ENCODE assay signal across 24 cellular contexts in genomic region chr3:43950775-43951174, GRCh38.
DNase-seq lines count a peak whose midpoint lies in the region; ATAC-seq, FAIRE-seq and TF ChIP-seq lines count a peak whose summit lies in the region.
"Had no signal": no experiment of that assay in that cellular context is flagged by ENCODE, and none has a peak within 500 bp of the region (broad histone marks: within the 10 kb centered on the region; RNA-seq: fewer than 3 reads in every experiment).

No MANE protein-coding gene starts in this region.

- no peaks in the 10 kb centered on the region for H3K79me1 ChIP-seq in H1 (ENCODE audit: low read depth, low read length)

- peak; percentile 62 for DNase-seq in activated CD4-positive, alpha-beta T cell treated with anti-CD3 and anti-CD28 coated beads, Interleukin-2, amount 10 ng/mL, durations not matched to agents 24 days and 14 days
- DNase-seq in activated CD4-positive, alpha-beta T cell treated with anti-CD3 and anti-CD28 coated beads for 48 hours, result no peak
- peak; percentile 17 for DNase-seq in NCI-H510A treated with DMSO at 0.1 percent for 48 hours (lab: John Stamatoyannopoulos, UW)
- DNase-seq in H1 (ENCODE audit: low read depth in 1 of 2, low spot score in 2 of 2), result no peak
- DNase-seq in WERI-Rb-1, result no peak
- DNase-seq in middle frontal gyrus (ENCODE audit: extremely low spot score, low spot score), result no peak
- DNase-seq: Caco-2; CD4-positive, alpha-beta T cell; EL; MV-4-11; NCI-H187 treated with DMSO at 0.1 percent for 48 hours; NCI-H2171; NCI-H69; NK-92 treated with Interleukin-12 subunit alpha and Interleukin-12 subunit beta, amount 100 ng/mL, for 24 hours; PC-3; RPMI8226; SHP77 treated with DMSO at 0.1 percent for 48 hours had no signal

- no peaks in the 10 kb centered on the region for H3K79me2 ChIP-seq in H1 (ENCODE audit: control insufficient read depth in 1 of 2, insufficient read depth in 2 of 2, low read length in 2 of 2)

- H4K20me1 ChIP-seq in BLaER1 treated with 17β-estradiol and CSF1 and Interleukin-3, amounts not matched to agents 10 nM and 100 nM, result no peaks in the 10 kb centered on the region; a peak in 1 of 22 replicates
- H4K20me1 ChIP-seq in H1 (replicated peaks in 1 of 2; ENCODE audit: control insufficient read depth in 1 of 2, insufficient read depth in 2 of 2, low read length in 2 of 2), result no peaks in the 10 kb centered on the region

- H3K23me2 ChIP-seq in H1 (ENCODE audit: low read depth, low read length), result no peaks in the 10 kb centered on the region

- no peak for TF ChIP-seq POLR2A in H1 (IDR thresholded peaks at IDR 0.05; ENCODE audit: control extremely low read depth in 1 of 2, low read depth in 2 of 2, low read length in 2 of 2)

- TF ChIP-seq EP300 in H1 (IDR thresholded peaks at IDR 0.05; ENCODE audit: borderline replicate concordance in 1 of 2, low read depth in 2 of 2, low read length in 2 of 2), result no peak

- no peak for ATAC-seq in GM21529 (IDR thresholded peaks at IDR 0.05; ENCODE audit: unreplicated experiment)
- ATAC-seq: GM12878, K562, PC-3, SK-N-SH treated with all-trans-retinoic acid at 6 μM for 48 hours had no signal

- H3K23ac ChIP-seq in H1 (ENCODE audit: insufficient read length), result no peak overlapping the region

- H3K36me3 Mint-ChIP-seq in activated CD4-positive, alpha-beta T cell treated with anti-CD3 and anti-CD28 coated beads, Interleukin-2, amount 10 ng/mL, durations not matched to agents 24 days and 14 days (ENCODE audit: low read depth), result no peaks in the 10 kb centered on the region

- no peak overlapping the region for H3K27ac ChIP-seq in BLaER1 treated with 17β-estradiol and CSF1 and Interleukin-3, amounts not matched to agents 10 nM and 100 nM
- H3K27ac ChIP-seq in H1 (ENCODE audit: low read depth, low read length) (no peak overlapping the region), WERI-Rb-1 (no peak overlapping the region)

- H4K5ac ChIP-seq in H1 (ENCODE audit: insufficient read length, low read depth, low read length), result no peak overlapping the region

- H4K91ac ChIP-seq in H1 (replicated peaks; ENCODE audit: insufficient read length, low read length), result no peak overlapping the region

- intact Hi-C loops in activated CD4-positive, alpha-beta T cell treated with anti-CD3 and anti-CD28 coated beads, Interleukin-2, amount 10 ng/mL, durations not matched to agents 24 days and 14 days (cut with micrococcal nuclease), result no loop called here

- whole genome bisulfite sequencing in H1 (ENCODE audit: extremely low coverage in 1 of 2, insufficient coverage in 1 of 2, insufficient read length in 1 of 2, insufficient replicate concordance in 2 of 2, low coverage in 1 of 2, low lambda C conversion rate in 2 of 2, missing lambda C conversion rate in 1 of 2), 2 experiments, result 90% methylated on average over 4 of the region's 4 CpGs; no CpG with 5 or more reads in 1 of the 2 experiments

- H3K4me3 ChIP-seq in BLaER1 treated with 17β-estradiol and CSF1 and Interleukin-3, amounts not matched to agents 10 nM and 100 nM, result no peak overlapping the region
- H3K4me3 ChIP-seq in H1 (ENCODE audit: extremely low read depth in 1 of 4, insufficient read depth in 2 of 4, low read depth in 3 of 4, low read length in 4 of 4) (no peak overlapping the region), WERI-Rb-1 (ENCODE audit: low read depth, low read length) (no peak overlapping the region)
- H3K4me3 ChIP-seq: GM12878, HAP-1, K562 had no signal

- TF ChIP-seq CTCF in H1 (IDR thresholded peaks at IDR 0.05; ENCODE audit: control extremely low read depth in 1 of 3, insufficient read depth in 1 of 3, low read depth in 1 of 3, low read length in 3 of 3), result no peak
- no peak for TF ChIP-seq CTCF in WERI-Rb-1 (IDR thresholded peaks at IDR 0.05; ENCODE audit: low read depth, low read length)

- H3K4me2 ChIP-seq in BLaER1 treated with 17β-estradiol and CSF1 and Interleukin-3, amounts not matched to agents 10 nM and 100 nM, result peak overlapping the region in 9 of 11 experiments; percentile 6 to 68 (median 28); a peak in 13 of 22 replicates
- no peak overlapping the region for H3K4me2 ChIP-seq in H1 (ENCODE audit: insufficient read depth in 1 of 2, low read depth in 2 of 2, low read length in 2 of 2)

- H3K56ac ChIP-seq in H1 (replicated peaks; ENCODE audit: insufficient read length, low read depth, low read length), result no peak overlapping the region

- no peak overlapping the region for H2BK15ac ChIP-seq in H1 (ENCODE audit: low read length)

- POLR2A ChIA-PET in H1 (lab: Charles Lee; ENCODE audit: partially characterized antibody), result no interaction called here

- no peak for TF ChIP-seq RAD21 in H1 (IDR thresholded peaks at IDR 0.05 in 1 of 2, conservative IDR thresholded peaks at IDR 0.05 in 1 of 2; ENCODE audit: low read depth in 2 of 2, low read length in 2 of 2)

- no peak overlapping the region for H3K4ac ChIP-seq in H1 (replicated peaks; ENCODE audit: insufficient read length, low read depth, low read length)

- H2BK20ac ChIP-seq in H1 (ENCODE audit: low read length), result no peak overlapping the region

- no peak overlapping the region for H2AK5ac ChIP-seq in H1 (ENCODE audit: low read depth, low read length)

- no peak for FAIRE-seq in H1 (lab: Jason Lieb, UNC)
- FAIRE-seq: GM12878, K562 had no signal

- peak overlapping the region; percentile 29; the same call in 1 of the 2 replicates for H4K8ac ChIP-seq in H1 (ENCODE audit: extremely low read depth, insufficient read depth, low read length)

- H3K9me3 ChIP-seq in BLaER1 treated with 17β-estradiol and CSF1 and Interleukin-3, amounts not matched to agents 10 nM and 100 nM (replicated peaks in 1 of 11), result no peaks in the 10 kb centered on the region; a peak in 2 of 22 replicates
- no peaks in the 10 kb centered on the region for H3K9me3 ChIP-seq in H1 (ENCODE audit: insufficient read depth in 2 of 2, low read depth in 1 of 2, low read length in 1 of 2)
- H3K9me3 ChIP-seq in WERI-Rb-1 (ENCODE audit: severe bottlenecking), result no peaks in the 10 kb centered on the region
- H3K9me3 ChIP-seq: Caco-2, HAP-1 had no signal

- H3K9me3 Mint-ChIP-seq in activated CD4-positive, alpha-beta T cell treated with anti-CD3 and anti-CD28 coated beads, Interleukin-2, amount 10 ng/mL, durations not matched to agents 24 days and 14 days, result no peaks in the 10 kb centered on the region
- H3K9me3 Mint-ChIP-seq: CD4-positive, alpha-beta T cell had no signal

- no peak overlapping the region for H2BK5ac ChIP-seq in H1 (ENCODE audit: low read depth, low read length)

- H3K4me1 ChIP-seq in BLaER1 treated with 17β-estradiol and CSF1 and Interleukin-3, amounts not matched to agents 10 nM and 100 nM, result peaks cover 11 to 74% (median 36%) of the 10 kb centered on the region in 10 experiments; a peak in 19 of 20 replicates
- H3K4me1 ChIP-seq in H1 (replicated peaks in 1 of 4; ENCODE audit: control insufficient read depth in 3 of 4, insufficient read depth in 4 of 4, low read length in 3 of 4), result no peaks in the 10 kb centered on the region; a peak in 1 of 7 replicates
- H3K4me1 ChIP-seq: Caco-2, HAP-1 had no signal

- H2BK120ac ChIP-seq in H1 (replicated peaks; ENCODE audit: low read depth, low read length), result no peak overlapping the region

- CTCF ChIA-PET in H1 (lab: Charles Lee; ENCODE audit: partially characterized antibody), result interaction anchor here (1.7 kb wide), 1 partner anchor 10 kb away, joined by 4 read pairs; no protein-coding TSS in a partner anchor

- H3K36me3 ChIP-seq in BLaER1 treated with 17β-estradiol and CSF1 and Interleukin-3, amounts not matched to agents 10 nM and 100 nM, result no peaks in the 10 kb centered on the region
- H3K36me3 ChIP-seq in H1 (ENCODE audit: control insufficient read depth in 2 of 4, insufficient read depth in 4 of 4, low read length in 3 of 4) (no peaks in the 10 kb centered on the region), WERI-Rb-1 (no peaks in the 10 kb centered on the region)
- H3K36me3 ChIP-seq: HAP-1 had no signal

- no peak overlapping the region for H2AFZ ChIP-seq in H1 (ENCODE audit: low read length)

- no peak overlapping the region for H3K9ac ChIP-seq in BLaER1 treated with 17β-estradiol and CSF1 and Interleukin-3, amounts not matched to agents 10 nM and 100 nM
- no peak overlapping the region for H3K9ac ChIP-seq in H1 (replicated peaks in 1 of 4; ENCODE audit: extremely low read depth in 1 of 4, low read depth in 3 of 4, low read length in 3 of 4)

- peaks cover 12% of the 10 kb centered on the region for H3K27me3 Mint-ChIP-seq in activated CD4-positive, alpha-beta T cell treated with anti-CD3 and anti-CD28 coated beads, Interleukin-2, amount 10 ng/mL, durations not matched to agents 24 days and 14 days

- H3K27me3 ChIP-seq in BLaER1 treated with 17β-estradiol and CSF1 and Interleukin-3, amounts not matched to agents 10 nM and 100 nM, result no peaks in the 10 kb centered on the region
- H3K27me3 ChIP-seq in H1 (replicated peaks in 1 of 4; ENCODE audit: control insufficient read depth in 3 of 4, extremely low read depth in 1 of 4, insufficient read depth in 3 of 4, low read length in 3 of 4), result no peaks in the 10 kb centered on the region
- peaks cover 9% of the 10 kb centered on the region for H3K27me3 ChIP-seq in WERI-Rb-1 (ENCODE audit: insufficient read depth, low read depth, severe bottlenecking)

- no peak overlapping the region for H3K4me3 Mint-ChIP-seq in activated CD4-positive, alpha-beta T cell treated with anti-CD3 and anti-CD28 coated beads, Interleukin-2, amount 10 ng/mL, durations not matched to agents 24 days and 14 days
- H3K4me3 Mint-ChIP-seq: B cell; CD4-positive, alpha-beta T cell had no signal

- no peak overlapping the region for H3K14ac ChIP-seq in H1 (ENCODE audit: insufficient read length)

- H3K27ac Mint-ChIP-seq in activated CD4-positive, alpha-beta T cell treated with anti-CD3 and anti-CD28 coated beads, Interleukin-2, amount 10 ng/mL, durations not matched to agents 24 days and 14 days, result no peak overlapping the region
- H3K27ac Mint-ChIP-seq: B cell; CD4-positive, alpha-beta T cell had no signal

- H3K4me1 Mint-ChIP-seq in activated CD4-positive, alpha-beta T cell treated with anti-CD3 and anti-CD28 coated beads, Interleukin-2, amount 10 ng/mL, durations not matched to agents 24 days and 14 days, result peaks cover 17% of the 10 kb centered on the region

- no peak overlapping the region for H2BK12ac ChIP-seq in H1 (ENCODE audit: low read depth, low read length)

- H3K18ac ChIP-seq in H1 (ENCODE audit: extremely low read depth, low read length), result no peak overlapping the region

TF ChIP-seq in H1, 55 proteins besides CTCF, POLR2A, EP300 and RAD21 (continues in another document):
- TF ChIP-seq ATF2 (IDR thresholded peaks at IDR 0.05; ENCODE audit: low read length) (no peak), EZH2 (IDR thresholded peaks at IDR 0.05; ENCODE audit: low read depth, low read length, severe bottlenecking) (no peak)

Comparison
In these comparisons a context has a peak if more than half of its experiments do, and no peak if none do; other contexts are left out.
1. DNase-seq: peak in activated CD4-positive, alpha-beta T cell treated with anti-CD3 and anti-CD28 coated beads, Interleukin-2, amount 10 ng/mL, durations not matched to agents 24 days and 14 days (single experiment) and NCI-H510A treated with DMSO at 0.1 percent for 48 hours (single experiment); none in activated CD4-positive, alpha-beta T cell treated with anti-CD3 and anti-CD28 coated beads for 48 hours (single experiment), H1 (0 of 2), WERI-Rb-1 (single experiment) and middle frontal gyrus (single experiment).
2. H3K4me2 ChIP-seq: peak in BLaER1 treated with 17β-estradiol and CSF1 and Interleukin-3, amounts not matched to agents 10 nM and 100 nM (9 of 11); none in H1 (0 of 2).